ENCODE assay signal across 14 cellular contexts in genomic region chr6:21811484-21811883, GRCh38.
DNase-seq lines count a peak whose midpoint lies in the region; ATAC-seq and TF ChIP-seq lines count a peak whose summit lies in the region.
"Had no signal": no experiment of that assay in that cellular context is flagged by ENCODE, and none has a peak within 500 bp of the region (broad histone marks: within the 10 kb centered on the region; RNA-seq: fewer than 3 reads in every experiment).

No MANE protein-coding gene starts in this region.

- H3K27me3 Mint-ChIP-seq in progenitor cell of endocrine pancreas: no peaks in the 10 kb centered on the region
- H3K27me3 Mint-ChIP-seq: B cell; CD4-positive, alpha-beta T cell had no signal

- no peaks in the 10 kb centered on the region for H3K9me3 ChIP-seq in A673 (ENCODE audit: low read depth, low read length, poor library complexity, severe bottlenecking)
- no peaks in the 10 kb centered on the region for H3K9me3 ChIP-seq in esophagus muscularis mucosa

- no peak for TF ChIP-seq EP300 in esophagus muscularis mucosa (IDR thresholded peaks at IDR 0.05)

- H3K36me3 ChIP-seq in A673 (ENCODE audit: insufficient read depth, low read length, poor library complexity, severe bottlenecking) (no peaks in the 10 kb centered on the region), esophagus muscularis mucosa (no peaks in the 10 kb centered on the region)

- POLR2A ChIA-PET in A673 (lab: Charles Lee; ENCODE audit: low non-redundant PET): no interaction called here

- TF ChIP-seq POLR2A in esophagus muscularis mucosa (IDR thresholded peaks at IDR 0.05; ENCODE audit: low read depth): no peak

- H3K4me1 ChIP-seq in A673 (ENCODE audit: insufficient read depth, low read length, poor library complexity, severe bottlenecking) (peaks cover 8% of the 10 kb centered on the region), esophagus muscularis mucosa (peaks cover 0 to 37% (median 27%) of the 10 kb centered on the region in 4 donors)

- CTCF ChIA-PET in A673 (lab: Charles Lee): no interaction called here

- TF ChIP-seq CTCF in A673 (conservative IDR thresholded peaks at IDR 0.05; ENCODE audit: low read depth, low read length) (no peak), esophagus muscularis mucosa (IDR thresholded peaks at IDR 0.05) (no peak), progenitor cell of endocrine pancreas (IDR thresholded peaks at IDR 0.05; ENCODE audit: unreplicated experiment) (no peak)

- H3K36me3 Mint-ChIP-seq in progenitor cell of endocrine pancreas (ENCODE audit: insufficient read depth): peaks cover 29% of the 10 kb centered on the region

- intact Hi-C loops in A673 (cut with micrococcal nuclease; ENCODE audit: unreplicated experiment): no loop called here
- intact Hi-C loops in esophagus muscularis mucosa (cut with DNase I): no loop called here

- H3K9me3 Mint-ChIP-seq in progenitor cell of endocrine pancreas (ENCODE audit: low read depth): no peaks in the 10 kb centered on the region
- H3K9me3 Mint-ChIP-seq: CD4-positive, alpha-beta T cell had no signal

- no peak overlapping the region for H3K4me3 Mint-ChIP-seq in progenitor cell of endocrine pancreas (ENCODE audit: low read depth)
- H3K4me3 Mint-ChIP-seq: B cell; CD4-positive, alpha-beta T cell had no signal

- no TSS peak for BruUV-seq in A673 (replicated peaks; lab: Mats Ljungman, UMichigan)

- no peak overlapping the region for H3K4me3 ChIP-seq in A673 (ENCODE audit: low read depth, low read length, poor library complexity, severe bottlenecking)
- no peak overlapping the region for H3K4me3 ChIP-seq in esophagus muscularis mucosa

- H3K4me1 Mint-ChIP-seq in progenitor cell of endocrine pancreas (ENCODE audit: low read depth): peaks cover 19% of the 10 kb centered on the region
- H3K4me1 Mint-ChIP-seq: B cell had no signal

- H3K27ac Mint-ChIP-seq in progenitor cell of endocrine pancreas: peak overlapping the region; percentile 14
- H3K27ac Mint-ChIP-seq: B cell; CD4-positive, alpha-beta T cell had no signal

- no peaks in the 10 kb centered on the region for H3K27me3 ChIP-seq in A673 (replicated peaks; ENCODE audit: insufficient read depth, low read depth, low read length, poor library complexity)
- H3K27me3 ChIP-seq in esophagus muscularis mucosa: no peaks in the 10 kb centered on the region

- H3K27ac ChIP-seq in A673 (ENCODE audit: low read depth, low read length, poor library complexity, severe bottlenecking) (no peak overlapping the region), esophagus muscularis mucosa (replicated peaks in 1 of 4) (peak overlapping the region in 3 of 4 donors; percentile 24 to 57 (median 25))
- H3K27ac ChIP-seq: HL-60 had no signal

- DNase-seq in A673 (ENCODE audit: low spot score) (peak; percentile 27), M059J (ENCODE audit: low read depth) (peak; percentile 29), esophagus muscularis mucosa (ENCODE audit: extremely low spot score) (no peak), progenitor cell of endocrine pancreas (ENCODE audit: low spot score, unreplicated experiment) (no peak), SHP77 (lab: John Stamatoyannopoulos, UW) (no peak), NCI-H1694 treated with DMSO at 0.1 percent for 48 hours (lab: John Stamatoyannopoulos, UW) (no peak)
- DNase-seq: 8988T; C1 segment of cervical spinal cord; Calu3; CD4-positive, alpha-beta T cell; DMS 273 treated with DMSO at 0.1 percent for 48 hours had no signal

- ATAC-seq in HG02588 (IDR thresholded peaks at IDR 0.05; ENCODE audit: unreplicated experiment): no peak

- 74% methylated on average over 4 of the region's 4 CpGs for WGBS in esophagus muscularis mucosa

Comparison
In these comparisons a context has a peak if more than half of its experiments do, and no peak if none do; other contexts are left out.
1. DNase-seq: peak in A673 (single experiment) and M059J (single experiment); none in esophagus muscularis mucosa (single experiment), progenitor cell of endocrine pancreas (single experiment), SHP77 (0 of 2) and NCI-H1694 treated with DMSO at 0.1 percent for 48 hours (single experiment).